8 cellular contexts compared by ENCODE assay signal in genomic region chr5:178163772-178164735, GRCh38. TPM values are rescaled to one million over a fixed set of nuclear protein-coding genes. Genes with fewer than 3 reads are reported as not detected.
DNase-seq lines count a peak whose midpoint lies in the region; ATAC-seq and TF ChIP-seq lines count a peak whose summit lies in the region.

No MANE protein-coding gene starts in this region.

- H3K4me3 ChIP-seq in MG63 (peak overlapping the region; percentile 16; the same call in 1 of the 2 replicates), fibroblast of villous mesenchyme (ENCODE audit: low read depth, low read length) (no peak overlapping the region), neuronal stem cell (ENCODE audit: low read length in 2 of 2) (peak overlapping the region; percentile 15 to 70)

- H2BK5ac ChIP-seq in neuronal stem cell (ENCODE audit: low read length): peak overlapping the region; percentile 1

- CTCF ChIA-PET in RWPE1 (lab: Yijun Ruan, JAX): interaction anchor here (0.6 to 4.3 kb wide), 8 partner anchors 18 to 319 kb away, joined by 3 to 46 read pairs (median 4); no protein-coding TSS in a partner anchor

- no CpG with 5 or more reads among the region's 33 CpGs for WGBS in neuronal stem cell (ENCODE audit: extremely low coverage in 2 of 2, insufficient read length in 2 of 2, insufficient replicate concordance in 1 of 2), 2 donors

- H3K36me3 Mint-ChIP-seq in activated T-helper 17 cell treated with anti-CD3 and anti-CD28 coated beads, Interleukin-2, amount 50 U/mL, for 72 hours (ENCODE audit: low read depth): no peaks in the 10 kb centered on the region

- no peaks in the 10 kb centered on the region for H3K4me1 Mint-ChIP-seq in activated T-helper 17 cell treated with anti-CD3 and anti-CD28 coated beads, Interleukin-2, amount 50 U/mL, for 72 hours

- peak overlapping the region; percentile 93 for H2AK5ac ChIP-seq in neuronal stem cell (ENCODE audit: low read depth, low read length)

- peak overlapping the region; percentile 45 for H3K9ac ChIP-seq in neuronal stem cell (ENCODE audit: low read depth, low read length, poor library complexity)

- no peak overlapping the region for H3K23ac ChIP-seq in neuronal stem cell (ENCODE audit: low read depth, low read length, poor library complexity)

- no peak overlapping the region for H4K8ac ChIP-seq in neuronal stem cell (ENCODE audit: low read depth, low read length)

- H3K4me3 Mint-ChIP-seq in activated T-helper 17 cell treated with anti-CD3 and anti-CD28 coated beads, Interleukin-2, amount 50 U/mL, for 72 hours: peak overlapping the region; percentile 31

- H3K27me3 ChIP-seq in MG63 (peaks cover 8% of the 10 kb centered on the region), neuronal stem cell (ENCODE audit: control insufficient read depth in 3 of 3, insufficient read depth in 3 of 3, low read depth in 1 of 3, low read length in 3 of 3) (peaks cover 0 to 15% (median 0%) of the 10 kb centered on the region in 3 experiments)

- H3K18ac ChIP-seq in neuronal stem cell (ENCODE audit: low read length): peak overlapping the region; percentile 58

- H2BK15ac ChIP-seq in neuronal stem cell (ENCODE audit: low read length): peak overlapping the region; percentile 37

- peak overlapping the region; percentile 87 for H2AFZ ChIP-seq in neuronal stem cell (ENCODE audit: low read length)

- ATAC-seq in activated T-helper 17 cell treated with anti-CD3 and anti-CD28 coated beads, Interleukin-2, amount 50 U/mL, for 72 hours (replicated peaks): peak; percentile 99

- peak overlapping the region; percentile 57 for H3K4me2 ChIP-seq in neuronal stem cell (ENCODE audit: insufficient read depth, low read length, poor library complexity, severe bottlenecking)

- no peak overlapping the region for H2BK120ac ChIP-seq in neuronal stem cell (ENCODE audit: low read depth, low read length)

- POLR2A ChIA-PET in RWPE1 (lab: Yijun Ruan, JAX; ENCODE audit: low non-redundant PET): no interaction called here

- H3K14ac ChIP-seq in neuronal stem cell (ENCODE audit: low read length): no peak overlapping the region

- H3K27ac ChIP-seq in RWPE1 (no peak overlapping the region), neuronal stem cell (replicated peaks; ENCODE audit: low read length) (no peak overlapping the region)

- TF ChIP-seq CTCF in RWPE1 (conservative IDR thresholded peaks at IDR 0.05; ENCODE audit: low read depth): peak; percentile 99
- TF ChIP-seq CTCF in fibroblast of villous mesenchyme (IDR thresholded peaks at IDR 0.05; ENCODE audit: insufficient read depth, low read depth, low read length): peak; percentile 99

- peak overlapping the region; percentile 15 for H3K4ac ChIP-seq in neuronal stem cell (ENCODE audit: low read length)

- peaks cover 3 to 4% of the 10 kb centered on the region in 2 donors for H3K4me1 ChIP-seq in neuronal stem cell (ENCODE audit: control insufficient read depth in 2 of 2, insufficient read depth in 1 of 2, low read depth in 1 of 2, low read length in 2 of 2)

- no peak overlapping the region for H4K91ac ChIP-seq in neuronal stem cell (ENCODE audit: low read depth, low read length, poor library complexity)

- H3K36me3 ChIP-seq in MG63 (no peaks in the 10 kb centered on the region), neuronal stem cell (replicated peaks in 1 of 2; ENCODE audit: control insufficient read depth in 2 of 2, insufficient read depth in 2 of 2, low read length in 2 of 2) (no peaks in the 10 kb centered on the region)

- H3K79me1 ChIP-seq in neuronal stem cell (ENCODE audit: low read depth, low read length): no peaks in the 10 kb centered on the region

- H3K9me3 ChIP-seq in MG63 (no peaks in the 10 kb centered on the region), neuronal stem cell (replicated peaks in 1 of 2; ENCODE audit: control insufficient read depth in 2 of 2, insufficient read depth in 1 of 2, low read depth in 1 of 2, low read length in 2 of 2) (no peaks in the 10 kb centered on the region)

- no peak overlapping the region for H3K27ac Mint-ChIP-seq in activated T-helper 17 cell treated with anti-CD3 and anti-CD28 coated beads, Interleukin-2, amount 50 U/mL, for 72 hours

- DNase-seq in ELF-1 (ENCODE audit: low read depth, low spot score): peak; percentile 95
- DNase-seq in H4 (ENCODE audit: low spot score): peak; percentile 84
- peak; percentile 69 for DNase-seq in MG63
- peak; percentile 89 for DNase-seq in RWPE1 (ENCODE audit: low spot score)
- peak; percentile 62 for DNase-seq in fibroblast of villous mesenchyme (ENCODE audit: low read depth)
- peak; percentile 84 for DNase-seq in neuronal stem cell (ENCODE audit: low spot score)
- peak; percentile 31 for DNase-seq in stromal cell of bone marrow (ENCODE audit: low read depth)

- H3K9me3 Mint-ChIP-seq in activated T-helper 17 cell treated with anti-CD3 and anti-CD28 coated beads, Interleukin-2, amount 50 U/mL, for 72 hours: no peaks in the 10 kb centered on the region

- H3K27me3 Mint-ChIP-seq in activated T-helper 17 cell treated with anti-CD3 and anti-CD28 coated beads, Interleukin-2, amount 50 U/mL, for 72 hours: peaks cover 9% of the 10 kb centered on the region

- H2BK12ac ChIP-seq in neuronal stem cell (ENCODE audit: low read length): no peak overlapping the region

RNA-seq across cellular contexts. Expression of gene NHP2, which starts 10.4 kb away (rescaled TPM):
- total RNA-seq in H4 (2014; rRNA removed; shearing (Covaris generic)): 561 and 591 TPM in 2 replicates
- 441 and 476 TPM in 2 replicates for total RNA-seq in MG63 (2014; rRNA removed; shearing (Covaris generic); ENCODE audit: low replicate concordance)
- total RNA-seq in activated T-helper 17 cell treated with anti-CD3 and anti-CD28 coated beads, Interleukin-2, amount 50 U/mL, for 72 hours: 100 to 1,000 TPM; 143 to 282 TPM
- 88.1 and 102 TPM in 2 replicates for total RNA-seq in fibroblast of villous mesenchyme
- 177 TPM for polyA plus RNA-seq in neuronal stem cell (2013, experiment 1 of 2)
- polyA plus RNA-seq in neuronal stem cell (2013, experiment 2 of 2): 166 TPM

RNA-seq across cellular contexts. Expression of gene GMCL2, which starts 23.1 kb away (rescaled TPM):
- not detected in 2 replicates for total RNA-seq in H4 (2014; rRNA removed; shearing (Covaris generic))
- not detected in 2 replicates for total RNA-seq in MG63 (2014; rRNA removed; shearing (Covaris generic); ENCODE audit: low replicate concordance)
- not detected for total RNA-seq in activated T-helper 17 cell treated with anti-CD3 and anti-CD28 coated beads, Interleukin-2, amount 50 U/mL, for 72 hours
- total RNA-seq in fibroblast of villous mesenchyme: not detected in 2 replicates
- polyA plus RNA-seq in neuronal stem cell (2013, experiment 1 of 2): not detected
- not detected for polyA plus RNA-seq in neuronal stem cell (2013, experiment 2 of 2)

RNA-seq across cellular contexts. Expression of gene RMND5B, which starts 33.2 kb away (rescaled TPM):
- total RNA-seq in H4 (2014; rRNA removed; shearing (Covaris generic)): 33.8 and 39.6 TPM in 2 replicates
- total RNA-seq in MG63 (2014; rRNA removed; shearing (Covaris generic); ENCODE audit: low replicate concordance): 39.8 and 54.2 TPM in 2 replicates
- 10 to 100 TPM; 15.9 to 24.5 TPM for total RNA-seq in activated T-helper 17 cell treated with anti-CD3 and anti-CD28 coated beads, Interleukin-2, amount 50 U/mL, for 72 hours
- 22.0 and 22.9 TPM in 2 replicates for total RNA-seq in fibroblast of villous mesenchyme
- 19.2 TPM for polyA plus RNA-seq in neuronal stem cell (2013, experiment 1 of 2)
- 19.2 TPM for polyA plus RNA-seq in neuronal stem cell (2013, experiment 2 of 2)

RNA-seq across cellular contexts. Expression of gene HNRNPAB, which starts 40.3 kb away (rescaled TPM):
- 138 and 184 TPM in 2 replicates for total RNA-seq in H4 (2014; rRNA removed; shearing (Covaris generic))
- 250 and 316 TPM in 2 replicates for total RNA-seq in MG63 (2014; rRNA removed; shearing (Covaris generic); ENCODE audit: low replicate concordance)
- 100 to 1,000 TPM; 154 to 390 TPM for total RNA-seq in activated T-helper 17 cell treated with anti-CD3 and anti-CD28 coated beads, Interleukin-2, amount 50 U/mL, for 72 hours
- total RNA-seq in fibroblast of villous mesenchyme: 52.8 and 63.5 TPM in 2 replicates
- polyA plus RNA-seq in neuronal stem cell (2013, experiment 1 of 2): 252 TPM
- polyA plus RNA-seq in neuronal stem cell (2013, experiment 2 of 2): 248 TPM

RNA-seq across cellular contexts. Expression of gene N4BP3, which starts 50.7 kb away (rescaled TPM):
- total RNA-seq in H4 (2014; rRNA removed; shearing (Covaris generic)): 0.25 and 0.39 TPM in 2 replicates
- total RNA-seq in MG63 (2014; rRNA removed; shearing (Covaris generic); ENCODE audit: low replicate concordance): 1.0 and 2.3 TPM in 2 replicates
- total RNA-seq in activated T-helper 17 cell treated with anti-CD3 and anti-CD28 coated beads, Interleukin-2, amount 50 U/mL, for 72 hours: 1 to 10 TPM; 3.7 to 8.1 TPM
- total RNA-seq in fibroblast of villous mesenchyme: 0.43 and 0.64 TPM in 2 replicates
- 2.4 TPM for polyA plus RNA-seq in neuronal stem cell (2013, experiment 1 of 2)
- polyA plus RNA-seq in neuronal stem cell (2013, experiment 2 of 2): 2.5 TPM

Comparison
In these comparisons a context has a peak if more than half of its experiments do, and no peak if none do; other contexts are left out.
1. DNase-seq: peak in every context shown above with its lines; median percentile 95 in ELF-1; 89 in RWPE1; 84 in H4; 84 in neuronal stem cell; 69 in MG63; 62 in fibroblast of villous mesenchyme; 31 in stromal cell of bone marrow.